1 cellular context compared by ENCODE assay signal in the genomic region with DNA sequence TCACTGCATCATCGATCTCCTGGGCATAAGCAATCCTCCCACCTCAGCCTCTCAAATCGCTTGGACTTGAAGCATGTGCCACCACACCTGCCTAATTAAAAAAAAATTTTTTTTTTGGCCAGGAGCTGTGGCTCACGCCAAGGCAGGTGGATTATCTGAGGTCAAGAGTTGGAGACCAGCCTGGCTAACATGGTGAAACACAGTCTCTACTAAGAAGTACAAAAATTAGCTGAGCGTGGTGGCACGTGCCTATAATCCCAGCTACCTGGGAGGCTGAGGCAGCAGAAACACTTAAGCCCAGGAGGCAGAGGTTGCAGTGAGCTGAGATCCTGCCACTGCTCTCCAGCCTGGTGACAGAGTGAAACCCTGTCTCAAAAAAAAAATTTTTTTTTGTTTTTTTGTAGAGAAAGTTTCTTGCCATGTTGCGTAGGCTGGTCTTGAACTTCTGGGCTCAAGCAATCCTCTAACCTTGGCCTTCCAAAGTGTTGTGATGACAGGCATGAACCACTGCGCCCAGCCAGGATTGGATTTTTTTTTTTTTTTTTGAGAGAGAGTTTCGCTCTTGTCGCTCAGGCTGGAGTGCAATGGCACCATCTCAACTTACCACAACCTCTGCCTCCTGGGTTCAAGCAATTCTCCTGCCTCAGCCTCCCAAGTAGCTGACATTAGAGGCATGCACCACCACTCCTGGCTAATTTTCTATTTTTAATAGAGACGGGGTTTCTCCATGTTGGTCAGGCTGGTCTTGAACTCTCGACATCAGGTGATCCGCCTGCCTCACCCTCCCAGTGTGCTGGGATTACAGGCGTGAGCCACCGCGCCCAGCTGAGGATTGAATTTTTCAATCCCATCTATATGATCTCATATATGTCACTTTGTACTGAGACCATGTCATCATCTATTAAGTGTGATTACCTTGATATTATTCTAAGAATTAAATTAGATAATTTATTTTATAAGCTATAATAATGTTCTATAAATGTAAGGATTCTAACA.
TF ChIP-seq lines count a peak whose summit lies in the region.

No MANE protein-coding gene starts in this region.

TF ChIP-seq in GM23338, 12 proteins besides CTCF, POLR2A, EP300 and RAD21:
- peak; percentile 35; the same call in 1 of the 2 replicates for TF ChIP-seq POLR2AphosphoS5 (IDR thresholded peaks at IDR 0.05; ENCODE audit: low read depth)
- TF ChIP-seq, protein P1, sequence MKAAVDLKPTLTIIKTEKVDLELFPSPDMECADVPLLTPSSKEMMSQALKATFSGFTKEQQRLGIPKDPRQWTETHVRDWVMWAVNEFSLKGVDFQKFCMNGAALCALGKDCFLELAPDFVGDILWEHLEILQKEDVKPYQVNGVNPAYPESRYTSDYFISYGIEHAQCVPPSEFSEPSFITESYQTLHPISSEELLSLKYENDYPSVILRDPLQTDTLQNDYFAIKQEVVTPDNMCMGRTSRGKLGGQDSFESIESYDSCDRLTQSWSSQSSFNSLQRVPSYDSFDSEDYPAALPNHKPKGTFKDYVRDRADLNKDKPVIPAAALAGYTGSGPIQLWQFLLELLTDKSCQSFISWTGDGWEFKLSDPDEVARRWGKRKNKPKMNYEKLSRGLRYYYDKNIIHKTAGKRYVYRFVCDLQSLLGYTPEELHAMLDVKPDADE (IDR thresholded peaks at IDR 0.05), result no peak
